ENCODE assay signal across 13 cellular contexts in genomic region chr7:114818501-114818900, GRCh38.
DNase-seq lines count a peak whose midpoint lies in the region; ATAC-seq and TF ChIP-seq lines count a peak whose summit lies in the region.
"Had no signal": no experiment of that assay in that cellular context is flagged by ENCODE, and none has a peak within 500 bp of the region (broad histone marks: within the 10 kb centered on the region; RNA-seq: fewer than 3 reads in every experiment).

No MANE protein-coding gene starts in this region.

- H2BK15ac ChIP-seq in IMR-90 (ENCODE audit: low read depth, low read length): peak overlapping the region; percentile 50; the same call in 1 of the 3 replicates

- peak; percentile 39 for DNase-seq in activated CD8-positive, alpha-beta T cell treated with anti-CD3 and anti-CD28 coated beads for 36 hours
- DNase-seq in activated CD8-positive, alpha-beta T cell treated with anti-CD3 and anti-CD28 coated beads, Interleukin-2, amount 10 ng/mL, durations not matched to agents 7 days and 5 days: no peak
- DNase-seq in IMR-90 (peak; percentile 70), dermis blood vessel endothelial cell (peak; percentile 8), renal cortical epithelial cell (ENCODE audit: low read depth) (peak; percentile 77), nephron progenitor cell (no peak), COLO668 (lab: John Stamatoyannopoulos, UW; ENCODE audit: unreplicated experiment) (no peak)
- no peak for DNase-seq in CD4-positive, alpha-beta memory T cell
- DNase-seq: activated gamma-delta T cell treated with Interleukin-2 at 50 U/mL for 16 hours; effector memory CD4-positive, alpha-beta T cell; immature natural killer cell had no signal

- H3K27ac Mint-ChIP-seq in activated CD8-positive, alpha-beta T cell treated with anti-CD3 and anti-CD28 coated beads for 36 hours: no peak overlapping the region
- no peak overlapping the region for H3K27ac Mint-ChIP-seq in activated CD8-positive, alpha-beta T cell treated with anti-CD3 and anti-CD28 coated beads, Interleukin-2, amount 10 ng/mL, durations not matched to agents 7 days and 5 days
- H3K27ac Mint-ChIP-seq in CD4-positive, alpha-beta memory T cell: no peak overlapping the region
- no peak overlapping the region for H3K27ac Mint-ChIP-seq in nephron progenitor cell
- H3K27ac Mint-ChIP-seq: immature natural killer cell, neural progenitor cell had no signal

- no peak overlapping the region for H2AFZ ChIP-seq in IMR-90 (replicated peaks; ENCODE audit: low read length, poor library complexity)
- H2AFZ ChIP-seq: neural progenitor cell had no signal

- peak overlapping the region; percentile 59; the same call in 1 of the 2 replicates for H3K4ac ChIP-seq in IMR-90 (ENCODE audit: low read depth, low read length)

- no peak for TF ChIP-seq POLR2A in IMR-90 (IDR thresholded peaks at IDR 0.05; ENCODE audit: low read depth, low read length)

- H3K27me3 Mint-ChIP-seq in activated CD8-positive, alpha-beta T cell treated with anti-CD3 and anti-CD28 coated beads for 36 hours: peaks cover 3% of the 10 kb centered on the region
- no peaks in the 10 kb centered on the region for H3K27me3 Mint-ChIP-seq in activated CD8-positive, alpha-beta T cell treated with anti-CD3 and anti-CD28 coated beads, Interleukin-2, amount 10 ng/mL, durations not matched to agents 7 days and 5 days (ENCODE audit: low read depth)
- H3K27me3 Mint-ChIP-seq in CD4-positive, alpha-beta memory T cell: no peaks in the 10 kb centered on the region
- H3K27me3 Mint-ChIP-seq in nephron progenitor cell (ENCODE audit: low read depth, poor library complexity): peaks cover 2% of the 10 kb centered on the region

- H4K5ac ChIP-seq in IMR-90 (ENCODE audit: low read depth, low read length): no peak overlapping the region

- no peak overlapping the region for H2AK9ac ChIP-seq in IMR-90 (replicated peaks; ENCODE audit: low read depth, low read length, poor library complexity)

- no peak overlapping the region for H3K4me3 Mint-ChIP-seq in activated CD8-positive, alpha-beta T cell treated with anti-CD3 and anti-CD28 coated beads for 36 hours
- H3K4me3 Mint-ChIP-seq in activated CD8-positive, alpha-beta T cell treated with anti-CD3 and anti-CD28 coated beads, Interleukin-2, amount 10 ng/mL, durations not matched to agents 7 days and 5 days: no peak overlapping the region
- no peak overlapping the region for H3K4me3 Mint-ChIP-seq in CD4-positive, alpha-beta memory T cell
- no peak overlapping the region for H3K4me3 Mint-ChIP-seq in nephron progenitor cell
- H3K4me3 Mint-ChIP-seq: immature natural killer cell, neural progenitor cell had no signal

- TF ChIP-seq RAD21 in IMR-90 (IDR thresholded peaks at IDR 0.05; ENCODE audit: low read length): no peak

- POLR2A ChIA-PET in activated CD8-positive, alpha-beta T cell treated with anti-CD3 and anti-CD28 coated beads for 36 hours (lab: Charles Lee): no interaction called here
- POLR2A ChIA-PET in activated CD8-positive, alpha-beta T cell treated with anti-CD3 and anti-CD28 coated beads, Interleukin-2, amount 10 ng/mL, durations not matched to agents 7 days and 5 days (lab: Charles Lee): no interaction called here
- POLR2A ChIA-PET in IMR-90 (lab: Charles Lee; ENCODE audit: unreplicated experiment): no interaction called here
- POLR2A ChIA-PET in CD4-positive, alpha-beta memory T cell (lab: Charles Lee; ENCODE audit: partially characterized antibody): no interaction called here

- H2BK20ac ChIP-seq in IMR-90 (ENCODE audit: low read depth, low read length): peak overlapping the region; percentile 84; the same call in 1 of the 2 replicates

- H3K4me3 ChIP-seq in IMR-90 (ENCODE audit: insufficient read depth, low read depth, low read length): no peak overlapping the region
- H3K4me3 ChIP-seq in CD4-positive, alpha-beta memory T cell (ENCODE audit: low read length in 2 of 2): no peak overlapping the region
- H3K4me3 ChIP-seq: BLaER1, neural progenitor cell had no signal

- in situ Hi-C loops in IMR-90 (cut with MboI; ENCODE audit: low sequenced_read_pairs): no loop called here

- H3K36me3 ChIP-seq in IMR-90 (ENCODE audit: control insufficient read depth, insufficient read depth, low read length): no peaks in the 10 kb centered on the region
- H3K36me3 ChIP-seq in CD4-positive, alpha-beta memory T cell (ENCODE audit: insufficient read depth, low read length): no peaks in the 10 kb centered on the region
- H3K36me3 ChIP-seq: BLaER1, neural progenitor cell had no signal

- H4K20me1 ChIP-seq in IMR-90 (ENCODE audit: insufficient read depth, low read length): no peaks in the 10 kb centered on the region
- H4K20me1 ChIP-seq: BLaER1 had no signal

- peak overlapping the region; percentile 80; the same call in 1 of the 2 replicates for H3K18ac ChIP-seq in IMR-90 (ENCODE audit: low read depth, low read length)

- no peak overlapping the region for H3K27ac ChIP-seq in IMR-90 (ENCODE audit: insufficient read depth, low read length)
- no peak overlapping the region for H3K27ac ChIP-seq in CD4-positive, alpha-beta memory T cell (ENCODE audit: low read depth, low read length)
- H3K27ac ChIP-seq: BLaER1, neural progenitor cell had no signal

- peak overlapping the region; percentile 60 for H2BK120ac ChIP-seq in IMR-90 (ENCODE audit: low read depth, low read length)

- H2BK5ac ChIP-seq in IMR-90 (ENCODE audit: low read depth, low read length, poor library complexity, severe bottlenecking): peak overlapping the region; percentile 76

- H3K79me1 ChIP-seq in IMR-90 (ENCODE audit: low read depth in 1 of 2, low read length in 2 of 2): no peaks in the 10 kb centered on the region

- no TSS peak for BruUV-seq in IMR-90 (replicated peaks; lab: Mats Ljungman, UMichigan)

- TF ChIP-seq CTCF in activated CD8-positive, alpha-beta T cell treated with anti-CD3 and anti-CD28 coated beads for 36 hours (IDR thresholded peaks at IDR 0.05): no peak
- TF ChIP-seq CTCF in IMR-90 (conservative IDR thresholded peaks at IDR 0.05; ENCODE audit: low read depth, low read length): no peak
- no peak for TF ChIP-seq CTCF in nephron progenitor cell (IDR thresholded peaks at IDR 0.05)

- dilution Hi-C loops in IMR-90 (cut with HindIII; ENCODE audit: low sequenced_read_pairs, unreplicated experiment): no loop called here

- peaks cover 30% of the 10 kb centered on the region for H3K4me1 Mint-ChIP-seq in activated CD8-positive, alpha-beta T cell treated with anti-CD3 and anti-CD28 coated beads for 36 hours (ENCODE audit: low read depth)
- H3K4me1 Mint-ChIP-seq in activated CD8-positive, alpha-beta T cell treated with anti-CD3 and anti-CD28 coated beads, Interleukin-2, amount 10 ng/mL, durations not matched to agents 7 days and 5 days (ENCODE audit: low read depth): peaks cover 7% of the 10 kb centered on the region
- peaks cover 11 to 14% (median 13%) of the 10 kb centered on the region in 4 donors for H3K4me1 Mint-ChIP-seq in CD4-positive, alpha-beta memory T cell
- no peaks in the 10 kb centered on the region for H3K4me1 Mint-ChIP-seq in nephron progenitor cell
- H3K4me1 Mint-ChIP-seq: immature natural killer cell, neural progenitor cell had no signal

- H3K56ac ChIP-seq in IMR-90 (ENCODE audit: extremely low read depth, insufficient read depth, low read length): no peak overlapping the region

- H2AK5ac ChIP-seq in IMR-90 (ENCODE audit: low read depth, low read length): 0 out of 2 replicates have a peak overlapping the region, but pooled peaks have one; percentile 28

- H3K9me1 ChIP-seq in IMR-90 (ENCODE audit: insufficient read depth, low read length): no peaks in the 10 kb centered on the region; the same call in 1 of the 2 replicates

- H3K9me3 Mint-ChIP-seq in activated CD8-positive, alpha-beta T cell treated with anti-CD3 and anti-CD28 coated beads for 36 hours: peaks cover 3% of the 10 kb centered on the region
- H3K9me3 Mint-ChIP-seq in activated CD8-positive, alpha-beta T cell treated with anti-CD3 and anti-CD28 coated beads, Interleukin-2, amount 10 ng/mL, durations not matched to agents 7 days and 5 days (ENCODE audit: insufficient read depth): no peaks in the 10 kb centered on the region
- peaks cover 0 to 8% (median 0%) of the 10 kb centered on the region in 8 donors for H3K9me3 Mint-ChIP-seq in CD4-positive, alpha-beta memory T cell
- no peaks in the 10 kb centered on the region for H3K9me3 Mint-ChIP-seq in nephron progenitor cell
- H3K9me3 Mint-ChIP-seq: neural progenitor cell had no signal

- no peak overlapping the region for H3K9ac ChIP-seq in IMR-90 (ENCODE audit: low read depth, low read length)
- H3K9ac ChIP-seq: BLaER1, neural progenitor cell had no signal

- peaks cover 7% of the 10 kb centered on the region for H3K4me1 ChIP-seq in IMR-90 (ENCODE audit: control insufficient read depth, insufficient read depth, low read length)
- H3K4me1 ChIP-seq in CD4-positive, alpha-beta memory T cell (ENCODE audit: insufficient read depth, low read length): peaks cover 11% of the 10 kb centered on the region
- H3K4me1 ChIP-seq: BLaER1, neural progenitor cell had no signal

- peak overlapping the region; percentile 46; the same call in 1 of the 2 replicates for H3K4me2 ChIP-seq in IMR-90 (ENCODE audit: low read depth, low read length)
- H3K4me2 ChIP-seq: BLaER1, neural progenitor cell had no signal

- H3K36me3 Mint-ChIP-seq in activated CD8-positive, alpha-beta T cell treated with anti-CD3 and anti-CD28 coated beads for 36 hours (ENCODE audit: low read depth): no peaks in the 10 kb centered on the region
- no peaks in the 10 kb centered on the region for H3K36me3 Mint-ChIP-seq in activated CD8-positive, alpha-beta T cell treated with anti-CD3 and anti-CD28 coated beads, Interleukin-2, amount 10 ng/mL, durations not matched to agents 7 days and 5 days (ENCODE audit: low read depth)
- H3K36me3 Mint-ChIP-seq in CD4-positive, alpha-beta memory T cell: no peaks in the 10 kb centered on the region
- H3K36me3 Mint-ChIP-seq in nephron progenitor cell (ENCODE audit: low read depth): no peaks in the 10 kb centered on the region
- H3K36me3 Mint-ChIP-seq: immature natural killer cell, neural progenitor cell had no signal

- no peak overlapping the region for H3K14ac ChIP-seq in IMR-90 (replicated peaks; ENCODE audit: low read depth, low read length)

- no peaks in the 10 kb centered on the region for H3K9me3 ChIP-seq in IMR-90 (ENCODE audit: control insufficient read depth, insufficient read depth, low read length)
- no peaks in the 10 kb centered on the region for H3K9me3 ChIP-seq in CD4-positive, alpha-beta memory T cell (ENCODE audit: control insufficient read depth in 1 of 2, low read length in 2 of 2)
- H3K9me3 ChIP-seq: BLaER1 had no signal

- WGBS in IMR-90 (ENCODE audit: extremely low coverage in 2 of 2, insufficient read length in 1 of 2), 2 experiments: no CpG with 5 or more reads among the region's 3 CpGs

- no peak overlapping the region; the same call in 1 of the 2 replicates for H3K23ac ChIP-seq in IMR-90 (ENCODE audit: low read depth, low read length)

- ATAC-seq in activated CD8-positive, alpha-beta T cell treated with anti-CD3 and anti-CD28 coated beads for 36 hours: peak; percentile 89
- ATAC-seq in activated CD8-positive, alpha-beta T cell treated with anti-CD3 and anti-CD28 coated beads, Interleukin-2, amount 10 ng/mL, durations not matched to agents 7 days and 5 days: no peak
- peak; percentile 30; the same call in 1 of the 2 replicates for ATAC-seq in IMR-90 (ENCODE audit: low read depth)

- intact Hi-C loops in activated CD8-positive, alpha-beta T cell treated with anti-CD3 and anti-CD28 coated beads for 36 hours (cut with micrococcal nuclease): no loop called here
- intact Hi-C loops in IMR-90 (cut with micrococcal nuclease): no loop called here
- intact Hi-C loops in CD4-positive, alpha-beta memory T cell (cut with micrococcal nuclease): no loop called here

- CTCF ChIA-PET in activated CD8-positive, alpha-beta T cell treated with anti-CD3 and anti-CD28 coated beads for 36 hours (lab: Charles Lee): no interaction called here
- CTCF ChIA-PET in activated CD8-positive, alpha-beta T cell treated with anti-CD3 and anti-CD28 coated beads, Interleukin-2, amount 10 ng/mL, durations not matched to agents 7 days and 5 days (lab: Charles Lee): no interaction called here
- CTCF ChIA-PET in IMR-90 (lab: Yijun Ruan, JAX): no interaction called here
- CTCF ChIA-PET in CD4-positive, alpha-beta memory T cell (lab: Charles Lee; ENCODE audit: partially characterized antibody): no interaction called here

- peak overlapping the region in 1 of 2 experiments; percentile 54; a peak in 1 of 4 replicates for H4K8ac ChIP-seq in IMR-90 (ENCODE audit: low read depth in 2 of 2, low read length in 2 of 2)

- H3K27me3 ChIP-seq in IMR-90 (ENCODE audit: control insufficient read depth, insufficient read depth, low read length): no peaks in the 10 kb centered on the region
- no peaks in the 10 kb centered on the region for H3K27me3 ChIP-seq in CD4-positive, alpha-beta memory T cell (ENCODE audit: insufficient read depth, low read length)
- H3K27me3 ChIP-seq: BLaER1, neural progenitor cell had no signal

- H4K91ac ChIP-seq in IMR-90 (ENCODE audit: insufficient read depth, low read depth, low read length): no peak overlapping the region

Comparison
In these comparisons a context has a peak if more than half of its experiments do, and no peak if none do; other contexts are left out.
1. DNase-seq: peak in activated CD8-positive, alpha-beta T cell treated with anti-CD3 and anti-CD28 coated beads for 36 hours (single experiment), IMR-90 (single experiment), dermis blood vessel endothelial cell (single experiment) and renal cortical epithelial cell (single experiment); none in activated CD8-positive, alpha-beta T cell treated with anti-CD3 and anti-CD28 coated beads, Interleukin-2, amount 10 ng/mL, durations not matched to agents 7 days and 5 days (single experiment), CD4-positive, alpha-beta memory T cell (0 of 5), nephron progenitor cell (single experiment) and COLO668 (single experiment).